1 cellular context compared by ENCODE assay signal in the genomic region with DNA sequence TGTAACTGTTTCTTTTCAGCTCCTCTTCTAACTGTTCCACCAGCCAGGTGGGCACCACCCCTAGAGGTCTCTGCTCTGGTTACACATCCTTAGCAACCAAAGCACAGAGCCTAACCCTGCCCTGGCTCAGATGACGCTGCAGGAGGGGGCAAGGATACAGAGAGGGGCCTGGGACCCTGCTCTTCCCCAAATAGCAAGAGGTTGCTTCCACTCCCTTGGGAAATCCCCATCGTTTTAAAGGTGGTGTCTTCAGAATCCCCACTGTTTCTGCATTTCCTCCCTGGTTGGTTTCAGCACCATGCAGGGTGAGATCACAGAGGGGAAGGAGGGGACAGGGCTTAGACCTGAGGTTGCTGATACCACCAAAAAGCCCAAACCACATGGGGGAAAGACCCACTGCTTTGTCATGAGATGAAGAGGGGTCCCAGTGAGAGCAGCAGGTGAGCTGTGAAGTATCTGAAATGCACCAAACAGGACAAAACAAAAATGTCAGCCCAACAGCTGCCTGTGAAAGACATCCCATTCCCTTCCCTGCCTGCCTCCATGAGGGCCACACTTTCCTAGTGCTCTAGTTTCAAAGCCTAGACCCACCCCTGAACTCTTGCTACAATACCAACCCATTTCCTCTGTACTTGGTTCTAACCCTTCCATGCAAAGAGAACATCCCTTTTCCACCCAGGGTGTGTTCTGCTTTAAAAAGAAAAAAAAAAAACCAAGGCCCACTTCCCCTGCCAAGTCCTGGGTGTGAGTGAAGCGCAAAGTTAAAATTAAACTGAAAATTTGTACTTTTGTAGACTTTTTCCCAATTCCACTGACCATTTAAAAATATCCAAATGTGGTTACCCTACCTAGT.
TF ChIP-seq lines count a peak whose summit lies in the region.

No MANE protein-coding gene starts in this region.

TF ChIP-seq in H1, 55 proteins besides CTCF, POLR2A, EP300 and RAD21:
- 0 out of 2 replicates have a peak, but pooled peaks have one; percentile 7 for TF ChIP-seq TAF1 (IDR thresholded peaks at IDR 0.05; ENCODE audit: low read depth, low read length)
- TF ChIP-seq HDAC2 (IDR thresholded peaks at IDR 0.05; ENCODE audit: borderline replicate concordance in 1 of 2, low read depth in 2 of 2, low read length in 2 of 2): 0 out of 4 replicates have a peak, but pooled peaks of 1 of the 2 experiments have one; percentile 63
- peak; percentile 75 for TF ChIP-seq CTBP2 (IDR thresholded peaks at IDR 0.05; ENCODE audit: borderline replicate concordance, insufficient read depth, insufficient read length, low read length)
- TF ChIP-seq, protein P1, sequence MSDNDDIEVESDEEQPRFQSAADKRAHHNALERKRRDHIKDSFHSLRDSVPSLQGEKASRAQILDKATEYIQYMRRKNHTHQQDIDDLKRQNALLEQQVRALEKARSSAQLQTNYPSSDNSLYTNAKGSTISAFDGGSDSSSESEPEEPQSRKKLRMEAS (IDR thresholded peaks at IDR 0.05): peak; percentile 9; the same call in 1 of the 2 replicates
- TF ChIP-seq SP1 (IDR thresholded peaks at IDR 0.05; ENCODE audit: low read depth, low read length): no peak
- TF ChIP-seq SIX5 (IDR thresholded peaks at IDR 0.05; ENCODE audit: low read depth, low read length): no peak
- 0 out of 2 replicates have a peak, but pooled peaks have one; percentile 19 for TF ChIP-seq SP4 (IDR thresholded peaks at IDR 0.05; ENCODE audit: low read length)
